ENCODE assay signal across 1 cellular context in genomic region chr7:120014301-120014700, GRCh38.
TF ChIP-seq lines count a peak whose summit lies in the region.

No MANE protein-coding gene starts in this region.

TF ChIP-seq in WTC11, 78 proteins besides CTCF, POLR2A, EP300 and RAD21:
- TF ChIP-seq TEAD1 (CRISPR knock-in tag; IDR thresholded peaks at IDR 0.05): 0 out of 2 replicates have a peak, but pooled peaks have one; percentile 18
